19 cellular contexts compared by ENCODE assay signal in the genomic region with DNA sequence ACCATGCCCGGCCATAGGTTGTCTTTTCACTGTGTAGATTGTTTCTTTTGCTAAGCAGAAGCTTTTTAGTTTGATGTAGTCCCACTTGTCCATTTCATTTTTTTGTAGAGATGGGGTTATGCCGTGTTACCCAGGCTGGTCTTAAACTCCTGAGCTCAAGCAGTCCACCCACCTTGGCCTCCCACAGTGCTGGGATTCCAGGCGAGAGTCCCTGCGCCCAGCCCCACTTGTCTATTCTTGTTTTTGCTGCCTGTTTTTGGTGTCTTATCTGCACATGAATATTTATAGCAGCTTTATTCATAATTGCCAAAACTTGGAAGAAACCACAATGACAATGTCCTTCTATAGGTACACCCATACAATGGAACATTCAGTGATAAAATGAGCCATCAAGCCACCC. TPM values are rescaled to one million over a fixed set of nuclear protein-coding genes. Genes with fewer than 3 reads are reported as not detected.
DNase-seq lines count a peak whose midpoint lies in the region; ATAC-seq and TF ChIP-seq lines count a peak whose summit lies in the region.
"Had no signal": no experiment of that assay in that cellular context is flagged by ENCODE, and none has a peak within 500 bp of the region (broad histone marks: within the 10 kb centered on the region; RNA-seq: fewer than 3 reads in every experiment).

No MANE protein-coding gene starts in this region.

- no peaks in the 10 kb centered on the region for H4K20me1 ChIP-seq in MM.1S (ENCODE audit: insufficient read depth, low read length)
- H4K20me1 ChIP-seq: BLaER1 treated with 17β-estradiol and CSF1 and Interleukin-3, amounts not matched to agents 10 nM and 100 nM had no signal

- peak overlapping the region; percentile 6; the same call in 1 of the 2 replicates for H3K4me2 ChIP-seq in MM.1S (ENCODE audit: low read depth, low read length)
- H3K4me2 ChIP-seq: BLaER1 treated with 17β-estradiol and CSF1 and Interleukin-3, amounts not matched to agents 10 nM and 100 nM had no signal

- no peak for TF ChIP-seq POLR2A in testis (IDR thresholded peaks at IDR 0.05)

- H3K9ac ChIP-seq in MM.1S (ENCODE audit: low read length) = no peak overlapping the region
- H3K9ac ChIP-seq: BLaER1 treated with 17β-estradiol and CSF1 and Interleukin-3, amounts not matched to agents 10 nM and 100 nM had no signal

- DNase-seq in natural killer cell treated with Interleukin-12 subunit alpha and Interleukin-12 subunit beta and Interleukin-15 and Interleukin-18, amount 100 ng/mL, for 72 hours (ENCODE audit: low spot score) = peak; percentile 18
- no peak for DNase-seq in natural killer cell
- no peak for DNase-seq in MM.1S
- DNase-seq in T-cell = no peak
- no peak for DNase-seq in psoas muscle
- DNase-seq in HK-2 (ENCODE audit: unreplicated experiment) = no peak
- no peak for DNase-seq in activated effector memory CD4-positive, alpha-beta T cell treated with Interleukin-2 at 50 U/mL for 16 hours
- no peak for DNase-seq in testis
- DNase-seq: AML-193; Caco-2; Calu3; CD4-positive, alpha-beta memory T cell; DMS79 treated with DMSO at 0.1 percent for 48 hours; GF-D8 had no signal

- peaks cover 16 to 27% of the 10 kb centered on the region in 2 donors for H3K4me1 Mint-ChIP-seq in natural killer cell treated with Interleukin-12 subunit alpha and Interleukin-12 subunit beta and Interleukin-15 and Interleukin-18, amount 100 ng/mL, for 72 hours (ENCODE audit: low read depth in 2 of 2)
- H3K4me1 Mint-ChIP-seq in natural killer cell (peaks cover 9 to 17% of the 10 kb centered on the region in 2 donors), T-cell (peaks cover 27 to 35% (median 28%) of the 10 kb centered on the region in 3 donors)

- H3K4me3 Mint-ChIP-seq in natural killer cell treated with Interleukin-12 subunit alpha and Interleukin-12 subunit beta and Interleukin-15 and Interleukin-18, amount 100 ng/mL, for 72 hours = no peak overlapping the region
- H3K4me3 Mint-ChIP-seq in natural killer cell = no peak overlapping the region
- H3K4me3 Mint-ChIP-seq in T-cell = no peak overlapping the region
- H3K4me3 Mint-ChIP-seq: B cell; CD4-positive, alpha-beta memory T cell had no signal

- TF ChIP-seq CTCF in natural killer cell (IDR thresholded peaks at IDR 0.05) (no peak), MM.1S (IDR thresholded peaks at IDR 0.05; ENCODE audit: low read length) (no peak), psoas muscle (IDR thresholded peaks at IDR 0.05) (no peak), testis (IDR thresholded peaks at IDR 0.05) (no peak)

- H3K36me3 ChIP-seq in MM.1S (replicated peaks; ENCODE audit: insufficient read depth, low read length) (no peaks in the 10 kb centered on the region), psoas muscle (ENCODE audit: insufficient read depth in 1 of 2, low read depth in 1 of 2) (no peaks in the 10 kb centered on the region), testis (ENCODE audit: low read depth, missing control alignments) (no peaks in the 10 kb centered on the region)
- H3K36me3 ChIP-seq: BLaER1 treated with 17β-estradiol and CSF1 and Interleukin-3, amounts not matched to agents 10 nM and 100 nM had no signal

- H3K4me1 ChIP-seq in MM.1S (ENCODE audit: low read length) = peaks cover 5% of the 10 kb centered on the region; the same call in 1 of the 2 replicates
- peaks cover 14% of the 10 kb centered on the region for H3K4me1 ChIP-seq in psoas muscle
- peaks cover 7% of the 10 kb centered on the region for H3K4me1 ChIP-seq in testis
- H3K4me1 ChIP-seq: A549, Caco-2 had no signal

- H3K36me3 Mint-ChIP-seq in natural killer cell treated with Interleukin-12 subunit alpha and Interleukin-12 subunit beta and Interleukin-15 and Interleukin-18, amount 100 ng/mL, for 72 hours = no peaks in the 10 kb centered on the region
- no peaks in the 10 kb centered on the region for H3K36me3 Mint-ChIP-seq in natural killer cell
- no peaks in the 10 kb centered on the region for H3K36me3 Mint-ChIP-seq in T-cell
- H3K36me3 Mint-ChIP-seq: CD4-positive, alpha-beta memory T cell had no signal

- no peaks in the 10 kb centered on the region for H3K79me2 ChIP-seq in MM.1S (ENCODE audit: low read length)

- H3K27ac Mint-ChIP-seq in natural killer cell treated with Interleukin-12 subunit alpha and Interleukin-12 subunit beta and Interleukin-15 and Interleukin-18, amount 100 ng/mL, for 72 hours = no peak overlapping the region
- H3K27ac Mint-ChIP-seq in natural killer cell (no peak overlapping the region), T-cell (peak overlapping the region; percentile 24 to 36)
- H3K27ac Mint-ChIP-seq: B cell had no signal

- H3K4me3 ChIP-seq in MM.1S (ENCODE audit: low read length) (no peak overlapping the region), psoas muscle (no peak overlapping the region), testis (no peak overlapping the region)
- H3K4me3 ChIP-seq: A549; BLaER1 treated with 17β-estradiol and CSF1 and Interleukin-3, amounts not matched to agents 10 nM and 100 nM had no signal

- no peaks in the 10 kb centered on the region for H3K9me3 Mint-ChIP-seq in natural killer cell treated with Interleukin-12 subunit alpha and Interleukin-12 subunit beta and Interleukin-15 and Interleukin-18, amount 100 ng/mL, for 72 hours
- H3K9me3 Mint-ChIP-seq in natural killer cell (no peaks in the 10 kb centered on the region), T-cell (no peaks in the 10 kb centered on the region)

- CTCF ChIA-PET in T-cell (lab: Charles Lee) = no interaction called here

- POLR2A ChIA-PET in T-cell (lab: Charles Lee) = no interaction called here

- intact Hi-C loops in natural killer cell (cut with micrococcal nuclease) = no loop called here
- intact Hi-C loops in psoas muscle (cut with DNase I) = no loop called here
- intact Hi-C loops in testis (cut with DNase I; ENCODE audit: low total_unique reads) = no loop called here

- ATAC-seq in natural killer cell treated with Interleukin-12 subunit alpha and Interleukin-12 subunit beta and Interleukin-15 and Interleukin-18, amount 100 ng/mL, for 72 hours = no peak
- ATAC-seq in natural killer cell (no peak), T-cell (replicated peaks in 1 of 4) (no peak), psoas muscle (no peak)
- ATAC-seq: A549 had no signal

- no peak overlapping the region for H3K27ac ChIP-seq in MM.1S (ENCODE audit: low read length)
- peak overlapping the region; percentile 1 for H3K27ac ChIP-seq in psoas muscle
- H3K27ac ChIP-seq in testis = no peak overlapping the region
- H3K27ac ChIP-seq: 22Rv1; A549; BLaER1 treated with 17β-estradiol and CSF1 and Interleukin-3, amounts not matched to agents 10 nM and 100 nM; C4-2B had no signal

- H3K9me3 ChIP-seq in MM.1S (replicated peaks; ENCODE audit: insufficient read depth, low read length) = no peaks in the 10 kb centered on the region
- no peaks in the 10 kb centered on the region for H3K9me3 ChIP-seq in psoas muscle
- H3K9me3 ChIP-seq in testis = no peaks in the 10 kb centered on the region

- no peaks in the 10 kb centered on the region for H3F3A ChIP-seq in MM.1S (ENCODE audit: insufficient read depth, low read length)

- no peaks in the 10 kb centered on the region for H3K9me2 ChIP-seq in MM.1S (replicated peaks; ENCODE audit: insufficient read depth, low read length)

- no peak overlapping the region for H2AFZ ChIP-seq in MM.1S (ENCODE audit: low read length)

- WGBS in psoas muscle, 3 donors = 72 to 80% (median 77%) methylated on average over 4 of the region's 4 CpGs
- WGBS in testis, 2 donors = 62% methylated on average over 4 of the region's 4 CpGs

- H3K27me3 ChIP-seq in MM.1S (replicated peaks; ENCODE audit: insufficient read depth, low read length) (peaks cover 13% of the 10 kb centered on the region), psoas muscle (ENCODE audit: insufficient read depth in 3 of 3, low read length in 2 of 3) (no peaks in the 10 kb centered on the region), testis (no peaks in the 10 kb centered on the region)
- H3K27me3 ChIP-seq: BLaER1 treated with 17β-estradiol and CSF1 and Interleukin-3, amounts not matched to agents 10 nM and 100 nM had no signal

- H3K27me3 Mint-ChIP-seq in natural killer cell treated with Interleukin-12 subunit alpha and Interleukin-12 subunit beta and Interleukin-15 and Interleukin-18, amount 100 ng/mL, for 72 hours = peaks cover 10 to 31% of the 10 kb centered on the region in 2 donors
- peaks cover 5 to 28% of the 10 kb centered on the region in 2 donors for H3K27me3 Mint-ChIP-seq in natural killer cell (ENCODE audit: low read depth in 2 of 2)
- H3K27me3 Mint-ChIP-seq in T-cell = peaks cover 5 to 16% of the 10 kb centered on the region in 2 donors

RNA-seq across cellular contexts. Expression of gene SBK1, which starts 18.8 kb away (rescaled TPM):
- 1 to 10 TPM; 1.1 TPM for total RNA-seq in natural killer cell treated with Interleukin-12 subunit alpha and Interleukin-12 subunit beta and Interleukin-15 and Interleukin-18, amount 100 ng/mL, for 72 hours
- 10 to 100 TPM; 59.3 to 60.9 (median 59.8) TPM for total RNA-seq in natural killer cell
- total RNA-seq in T-cell = 10 to 100 TPM; 21.8 to 26.3 (median 23.4) TPM
- total RNA-seq in psoas muscle = 10 to 100 TPM in 2 of 4 donors, 1 to 10 TPM in 2; 2.5 to 20.6 (median 9.2) TPM
- 1 to 10 TPM; 1.3 to 5.3 (median 1.9) TPM for polyA plus RNA-seq in psoas muscle
- total RNA-seq in testis = 1 to 10 TPM; 4.6 to 8.1 TPM
- polyA plus RNA-seq in testis (ENCODE audit: insufficient read depth, low read depth, low replicate concordance) = 4.1 TPM

Comparison
In these comparisons a context has a peak if more than half of its experiments do, and no peak if none do; other contexts are left out.
1. H3K27ac Mint-ChIP-seq: peak in T-cell (2 of 2); none in natural killer cell treated with Interleukin-12 subunit alpha and Interleukin-12 subunit beta and Interleukin-15 and Interleukin-18, amount 100 ng/mL, for 72 hours (0 of 2) and natural killer cell (0 of 2).